Comparison of ENCODE assay signal across 8 cellular contexts in the genomic region with DNA sequence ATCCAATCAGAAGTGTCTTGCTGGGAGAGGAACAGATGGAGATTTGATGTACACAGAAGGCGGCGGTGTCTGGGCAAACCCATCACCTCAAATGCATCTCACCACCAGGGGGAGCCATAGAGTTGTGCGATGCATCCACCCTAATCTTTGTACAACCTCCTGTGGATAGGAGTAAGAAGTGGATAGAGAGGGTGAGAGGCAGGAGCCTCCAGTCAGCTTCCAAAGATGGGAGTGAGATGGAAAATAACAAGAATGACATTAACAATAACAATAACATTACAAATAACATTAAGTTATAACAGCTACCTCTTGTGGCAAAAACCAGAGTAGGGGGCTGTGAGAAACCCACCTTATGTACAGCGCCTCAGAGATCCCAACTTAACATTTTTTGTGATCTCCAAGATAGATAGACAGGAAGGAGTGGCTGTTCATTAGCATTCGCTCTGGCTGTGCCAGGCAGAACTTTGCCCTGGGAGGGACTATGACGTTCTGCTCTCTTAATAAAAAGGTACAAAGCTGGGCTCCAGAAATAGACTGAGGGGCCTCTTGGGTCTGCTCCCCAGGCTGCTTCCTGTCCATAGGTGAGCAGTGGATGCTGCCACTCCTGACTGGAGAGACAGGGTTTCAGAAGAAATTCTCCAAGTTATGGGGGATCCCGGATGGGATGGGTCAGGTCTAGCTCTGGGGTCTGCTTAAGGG. TPM values are rescaled to one million over a fixed set of nuclear protein-coding genes. Genes with fewer than 3 reads are reported as not detected.
DNase-seq lines count a peak whose midpoint lies in the region; ATAC-seq and TF ChIP-seq lines count a peak whose summit lies in the region.

No MANE protein-coding gene starts in this region.

- H3K79me2 ChIP-seq in GM23338 (replicated peaks; ENCODE audit: insufficient read depth), result no peaks in the 10 kb centered on the region

- H3K4me2 ChIP-seq in GM23338, result no peak overlapping the region

- no peaks in the 10 kb centered on the region for H3K36me3 ChIP-seq in GM23338 (ENCODE audit: insufficient read depth)

- H3K4me1 ChIP-seq in GM23338 (ENCODE audit: insufficient read depth), result no peaks in the 10 kb centered on the region

- intact Hi-C loops in activated CD4-positive, alpha-beta memory T cell treated with anti-CD3 and anti-CD28 coated beads for 36 hours (cut with micrococcal nuclease), result loop anchor here (1.0 to 10.0 kb wide), 7 partner anchors 24 to 310 kb away; partner anchors contain the start of gene ZNF175

- H2AFZ ChIP-seq in GM23338, result no peak overlapping the region

- CTCF ChIA-PET in activated CD4-positive, alpha-beta memory T cell treated with anti-CD3 and anti-CD28 coated beads for 36 hours (lab: Charles Lee), result interaction anchor here (0.7 to 6.1 kb wide), 42 partner anchors 8 to 313 kb away, joined by 3 to 150 read pairs (median 5); partner anchors contain the start of gene SIGLEC10

- H3K9me3 Mint-ChIP-seq in GM23338 (peaks cover 51% of the 10 kb centered on the region), mesothelial cell of epicardium (peaks cover 12% of the 10 kb centered on the region)
- H3K9me3 Mint-ChIP-seq in activated CD4-positive, alpha-beta memory T cell treated with anti-CD3 and anti-CD28 coated beads for 36 hours, result peaks cover 3% of the 10 kb centered on the region

- H3K27ac ChIP-seq in GM23338 (ENCODE audit: low read depth), result no peak overlapping the region

- H3K4me3 Mint-ChIP-seq in GM23338 (no peak overlapping the region), mesothelial cell of epicardium (no peak overlapping the region)
- no peak overlapping the region for H3K4me3 Mint-ChIP-seq in activated CD4-positive, alpha-beta memory T cell treated with anti-CD3 and anti-CD28 coated beads for 36 hours

- H3K27ac Mint-ChIP-seq in GM23338, result no peak overlapping the region
- H3K27ac Mint-ChIP-seq in activated CD4-positive, alpha-beta memory T cell treated with anti-CD3 and anti-CD28 coated beads for 36 hours, result no peak overlapping the region
- no peak overlapping the region for H3K27ac Mint-ChIP-seq in mesothelial cell of epicardium

- H3K27me3 ChIP-seq in GM23338 (ENCODE audit: insufficient read depth), result no peaks in the 10 kb centered on the region

- H3K4me1 Mint-ChIP-seq in GM23338 (no peaks in the 10 kb centered on the region), mesothelial cell of epicardium (no peaks in the 10 kb centered on the region)
- H3K4me1 Mint-ChIP-seq in activated CD4-positive, alpha-beta memory T cell treated with anti-CD3 and anti-CD28 coated beads for 36 hours (ENCODE audit: low read depth), result peaks cover 16% of the 10 kb centered on the region

- no peaks in the 10 kb centered on the region for H3F3A ChIP-seq in GM23338 (replicated peaks; ENCODE audit: low read depth)

- H3K4me3 ChIP-seq in GM23338, result no peak overlapping the region

- H3K27me3 Mint-ChIP-seq in GM23338 (ENCODE audit: insufficient read depth, low read depth, poor library complexity), result peaks cover 15% of the 10 kb centered on the region
- peaks cover 7% of the 10 kb centered on the region for H3K27me3 Mint-ChIP-seq in activated CD4-positive, alpha-beta memory T cell treated with anti-CD3 and anti-CD28 coated beads for 36 hours
- peaks cover 1% of the 10 kb centered on the region for H3K27me3 Mint-ChIP-seq in mesothelial cell of epicardium (ENCODE audit: low read depth)

- ATAC-seq in GM23338 (peak; percentile 92), HG03175 (IDR thresholded peaks at IDR 0.05; ENCODE audit: unreplicated experiment) (no peak)

- TF ChIP-seq CTCF in GM23338 (conservative IDR thresholded peaks at IDR 0.05; ENCODE audit: low read depth in 2 of 2) (peak; percentile 86 to 97), mesothelial cell of epicardium (IDR thresholded peaks at IDR 0.05; ENCODE audit: unreplicated experiment) (peak; percentile 83)

- no peaks in the 10 kb centered on the region for H4K20me1 ChIP-seq in GM23338 (replicated peaks; ENCODE audit: insufficient read depth)

- H3K36me3 Mint-ChIP-seq in GM23338 (ENCODE audit: low read depth) (peaks cover 3% of the 10 kb centered on the region), mesothelial cell of epicardium (peaks cover 2% of the 10 kb centered on the region)
- no peaks in the 10 kb centered on the region for H3K36me3 Mint-ChIP-seq in activated CD4-positive, alpha-beta memory T cell treated with anti-CD3 and anti-CD28 coated beads for 36 hours

- DNase-seq in AG08396 (ENCODE audit: low spot score), result peak; percentile 69
- DNase-seq in GM23338 (ENCODE audit: low spot score), result peak; percentile 87
- DNase-seq in NCI-H82 (lab: John Stamatoyannopoulos, UW), result peak; percentile 95
- DNase-seq in activated CD4-positive, alpha-beta memory T cell treated with anti-CD3 and anti-CD28 coated beads for 36 hours, result peak; percentile 89
- peak; percentile 74 for DNase-seq in ecto neural progenitor cell (ENCODE audit: low spot score)
- peak; percentile 49 to 71 for DNase-seq in mesothelial cell of epicardium (ENCODE audit: low spot score in 2 of 2, unreplicated experiment in 2 of 2)
- peak; percentile 69 to 70 for DNase-seq in stimulated activated CD8-positive, alpha-beta memory T cell treated with anti-CD3 and anti-CD28 coated beads, Interleukin-15, amount 100 ng/mL, for 48 hours (ENCODE audit: low read depth in 2 of 2)

- POLR2A ChIA-PET in activated CD4-positive, alpha-beta memory T cell treated with anti-CD3 and anti-CD28 coated beads for 36 hours (lab: Charles Lee), result no interaction called here

- 0 out of 2 replicates have a peak, but pooled peaks cover 3% of the 10 kb centered on the region for H3K9me2 ChIP-seq in GM23338 (ENCODE audit: insufficient read depth)

TF ChIP-seq in GM23338, 12 proteins besides CTCF, POLR2A, EP300 and RAD21 (continues in another document):
- no peak for TF ChIP-seq ZNF331 (CRISPR knock-in tag; IDR thresholded peaks at IDR 0.05; ENCODE audit: low read depth)
- TF ChIP-seq NANOG (IDR thresholded peaks at IDR 0.05; ENCODE audit: borderline replicate concordance), result no peak

RNA-seq across cellular contexts. Expression of gene CEACAM18, which starts 5.2 kb away (rescaled TPM):
- not detected in 2 replicates for total RNA-seq in GM23338 (2014; rRNA removed; shearing (Covaris generic))
- not detected in 2 replicates for polyA plus RNA-seq in GM23338 (2016; fragmentation: Nextera tagmentation; extraction: Ambion mirVana)
- total RNA-seq in activated CD4-positive, alpha-beta memory T cell treated with anti-CD3 and anti-CD28 coated beads for 36 hours, result not detected
- total RNA-seq in mesothelial cell of epicardium, result not detected in 3 replicates

RNA-seq across cellular contexts. Expression of gene SIGLEC8, which starts 14.9 kb away (rescaled TPM):
- not detected in 2 replicates for total RNA-seq in GM23338 (2014; rRNA removed; shearing (Covaris generic))
- polyA plus RNA-seq in GM23338 (2016; fragmentation: Nextera tagmentation; extraction: Ambion mirVana), result not detected in 2 replicates
- total RNA-seq in activated CD4-positive, alpha-beta memory T cell treated with anti-CD3 and anti-CD28 coated beads for 36 hours, result not detected
- total RNA-seq in mesothelial cell of epicardium, result not detected in 3 replicates

RNA-seq across cellular contexts. Expression of gene SIGLEC12, which starts 28.4 kb away (rescaled TPM):
- not detected in 2 replicates for total RNA-seq in GM23338 (2014; rRNA removed; shearing (Covaris generic))
- not detected in 2 replicates for polyA plus RNA-seq in GM23338 (2016; fragmentation: Nextera tagmentation; extraction: Ambion mirVana)
- total RNA-seq in activated CD4-positive, alpha-beta memory T cell treated with anti-CD3 and anti-CD28 coated beads for 36 hours, result under 1 TPM; 0.22 to 0.24 TPM
- total RNA-seq in mesothelial cell of epicardium, result not detected in 3 replicates

RNA-seq across cellular contexts. Expression of gene SIGLEC10, which starts 55.7 kb away (rescaled TPM):
- not detected in 2 replicates for total RNA-seq in GM23338 (2014; rRNA removed; shearing (Covaris generic))
- 0.47 and 0.56 TPM in 2 replicates for polyA plus RNA-seq in GM23338 (2016; fragmentation: Nextera tagmentation; extraction: Ambion mirVana)
- total RNA-seq in activated CD4-positive, alpha-beta memory T cell treated with anti-CD3 and anti-CD28 coated beads for 36 hours, result under 1 TPM; 0.19 to 0.26 TPM
- total RNA-seq in mesothelial cell of epicardium, result not detected in 3 replicates

RNA-seq across cellular contexts. Expression of gene SIGLEC6, which starts 58.3 kb away (rescaled TPM):
- 0.16 and 0.76 TPM in 2 replicates for total RNA-seq in GM23338 (2014; rRNA removed; shearing (Covaris generic))
- not detected in 2 replicates for polyA plus RNA-seq in GM23338 (2016; fragmentation: Nextera tagmentation; extraction: Ambion mirVana)
- not detected for total RNA-seq in activated CD4-positive, alpha-beta memory T cell treated with anti-CD3 and anti-CD28 coated beads for 36 hours
- not detected in 3 replicates for total RNA-seq in mesothelial cell of epicardium
